In genomic region chr11:95534809-95535208, GRCh38 we compare ENCODE assay signal across 9 cellular contexts.
"Had no signal": no experiment of that assay in that cellular context is flagged by ENCODE, and none has a peak within 500 bp of the region (broad histone marks: within the 10 kb centered on the region; RNA-seq: fewer than 3 reads in every experiment).

No MANE protein-coding gene starts in this region.

- H3K36me3 ChIP-seq: HAP-1 had no signal

- DNase-seq: GM23248, GOT3, H7, HFFc6 had no signal

- H2AFZ ChIP-seq: GM23248 had no signal

- H3K27ac ChIP-seq: GM23248, HL-60 had no signal

- H3K9ac ChIP-seq: GM23248 had no signal

- H3K4me1 ChIP-seq: HAP-1 had no signal

- ATAC-seq: HCT116, HepG2 had no signal

- H3K27ac Mint-ChIP-seq: HFFc6, IgD-negative memory B cell had no signal

- H3K9me3 ChIP-seq: HAP-1 had no signal

- H3K4me3 ChIP-seq: GM23248, HAP-1 had no signal

- H3K4me3 Mint-ChIP-seq: HFFc6, IgD-negative memory B cell had no signal

- H3K4me1 Mint-ChIP-seq: IgD-negative memory B cell had no signal

- FAIRE-seq: HepG2 had no signal
